8 cellular contexts compared by ENCODE assay signal in genomic region chr18:12038082-12038660, GRCh38. TPM values are rescaled to one million over a fixed set of nuclear protein-coding genes. Genes with fewer than 3 reads are reported as not detected.
DNase-seq lines count a peak whose midpoint lies in the region; ATAC-seq and TF ChIP-seq lines count a peak whose summit lies in the region.

No MANE protein-coding gene starts in this region.

- H3K4me1 Mint-ChIP-seq in activated CD8-positive, alpha-beta memory T cell treated with anti-CD3 and anti-CD28 coated beads, Interleukin-2, amount 10 ng/mL, durations not matched to agents 7 days and 5 days = peaks cover 14% of the 10 kb centered on the region
- no peaks in the 10 kb centered on the region for H3K4me1 Mint-ChIP-seq in progenitor cell of endocrine pancreas (ENCODE audit: low read depth)

- no peaks in the 10 kb centered on the region for H3K9me3 ChIP-seq in MG63

- H2AFZ ChIP-seq in ACC112 (ENCODE audit: low read length, unreplicated experiment) = peak overlapping the region; percentile 86

- H3K4me3 Mint-ChIP-seq in activated CD8-positive, alpha-beta memory T cell treated with anti-CD3 and anti-CD28 coated beads, Interleukin-2, amount 10 ng/mL, durations not matched to agents 7 days and 5 days = peak overlapping the region; percentile 45
- peak overlapping the region; percentile 62 for H3K4me3 Mint-ChIP-seq in progenitor cell of endocrine pancreas (ENCODE audit: low read depth)

- CTCF ChIA-PET in activated CD8-positive, alpha-beta memory T cell treated with anti-CD3 and anti-CD28 coated beads, Interleukin-2, amount 10 ng/mL, durations not matched to agents 7 days and 5 days (lab: Charles Lee) = interaction anchor here (0.7 to 9.9 kb wide), 25 partner anchors 8 to 382 kb away, joined by 3 to 120 read pairs (median 4); partner anchors contain the start of gene IMPA2

- no peaks in the 10 kb centered on the region for H3K27me3 ChIP-seq in ACC112 (ENCODE audit: insufficient read depth, low read length)
- H3K27me3 ChIP-seq in MG63 = no peaks in the 10 kb centered on the region

- TF ChIP-seq CTCF in progenitor cell of endocrine pancreas (IDR thresholded peaks at IDR 0.05; ENCODE audit: unreplicated experiment) = no peak

- H3K36me3 ChIP-seq in ACC112 (ENCODE audit: insufficient read depth, low read length) (no peaks in the 10 kb centered on the region), MG63 (peaks cover 6% of the 10 kb centered on the region)

- ATAC-seq in HG02623 (IDR thresholded peaks at IDR 0.05; ENCODE audit: unreplicated experiment) = peak; percentile 15
- peak; percentile 8 for ATAC-seq in activated CD8-positive, alpha-beta memory T cell treated with anti-CD3 and anti-CD28 coated beads, Interleukin-2, amount 10 ng/mL, durations not matched to agents 7 days and 5 days

- H3K27me3 Mint-ChIP-seq in activated CD8-positive, alpha-beta memory T cell treated with anti-CD3 and anti-CD28 coated beads, Interleukin-2, amount 10 ng/mL, durations not matched to agents 7 days and 5 days = peaks cover 17% of the 10 kb centered on the region
- H3K27me3 Mint-ChIP-seq in progenitor cell of endocrine pancreas = peaks cover 36% of the 10 kb centered on the region

- H3K27ac ChIP-seq in ACC112 (ENCODE audit: low read depth, low read length) = no peak overlapping the region

- H3K27ac Mint-ChIP-seq in activated CD8-positive, alpha-beta memory T cell treated with anti-CD3 and anti-CD28 coated beads, Interleukin-2, amount 10 ng/mL, durations not matched to agents 7 days and 5 days = no peak overlapping the region
- peak overlapping the region; percentile 38 for H3K27ac Mint-ChIP-seq in progenitor cell of endocrine pancreas

- peak overlapping the region; percentile 85 for H3K4me3 ChIP-seq in ACC112 (ENCODE audit: low read depth, low read length)
- H3K4me3 ChIP-seq in MG63 = no peak overlapping the region

- DNase-seq in activated CD8-positive, alpha-beta memory T cell treated with anti-CD3 and anti-CD28 coated beads, Interleukin-2, amount 10 ng/mL, durations not matched to agents 7 days and 5 days = no peak
- DNase-seq in germinal center (ENCODE audit: low spot score) = peak; percentile 28
- DNase-seq in progenitor cell of endocrine pancreas (ENCODE audit: low spot score, unreplicated experiment) = no peak
- DNase-seq in MG63 = no peak
- DNase-seq in NCI-H2196 (lab: John Stamatoyannopoulos, UW; ENCODE audit: unreplicated experiment) = no peak
- no peak for DNase-seq in T1000 (lab: John Stamatoyannopoulos, UW)

- H3K9me3 Mint-ChIP-seq in activated CD8-positive, alpha-beta memory T cell treated with anti-CD3 and anti-CD28 coated beads, Interleukin-2, amount 10 ng/mL, durations not matched to agents 7 days and 5 days (ENCODE audit: low read depth) = no peaks in the 10 kb centered on the region
- H3K9me3 Mint-ChIP-seq in progenitor cell of endocrine pancreas (ENCODE audit: low read depth) = no peaks in the 10 kb centered on the region

- no peaks in the 10 kb centered on the region for H3K36me3 Mint-ChIP-seq in activated CD8-positive, alpha-beta memory T cell treated with anti-CD3 and anti-CD28 coated beads, Interleukin-2, amount 10 ng/mL, durations not matched to agents 7 days and 5 days
- H3K36me3 Mint-ChIP-seq in progenitor cell of endocrine pancreas (ENCODE audit: insufficient read depth) = peaks cover under 1% of the 10 kb centered on the region

- H3K4me1 ChIP-seq in ACC112 (ENCODE audit: control insufficient read depth, insufficient read depth, low read length, unreplicated experiment) = peaks cover 18% of the 10 kb centered on the region

- H3K79me2 ChIP-seq in ACC112 (ENCODE audit: control insufficient read depth, insufficient read depth, low read length, unreplicated experiment) = no peaks in the 10 kb centered on the region

RNA-seq across cellular contexts. Expression of gene ANKRD62, which starts 55.5 kb away (rescaled TPM):
- total RNA-seq in activated CD8-positive, alpha-beta memory T cell treated with anti-CD3 and anti-CD28 coated beads, Interleukin-2, amount 10 ng/mL, durations not matched to agents 7 days and 5 days = not detected
- not detected in 2 replicates for total RNA-seq in progenitor cell of endocrine pancreas
- total RNA-seq in MG63 (2014; rRNA removed; shearing (Covaris generic); ENCODE audit: low replicate concordance) = not detected in 2 replicates

RNA-seq across cellular contexts. Expression of gene IMPA2, which starts 56.9 kb away (rescaled TPM):
- 10 to 100 TPM; 14.1 to 19.1 TPM for total RNA-seq in activated CD8-positive, alpha-beta memory T cell treated with anti-CD3 and anti-CD28 coated beads, Interleukin-2, amount 10 ng/mL, durations not matched to agents 7 days and 5 days
- 53.4 and 58.8 TPM in 2 replicates for total RNA-seq in progenitor cell of endocrine pancreas
- 70.0 and 90.8 TPM in 2 replicates for total RNA-seq in MG63 (2014; rRNA removed; shearing (Covaris generic); ENCODE audit: low replicate concordance)
